Comparison of ENCODE assay signal across 9 cellular contexts in the genomic region with DNA sequence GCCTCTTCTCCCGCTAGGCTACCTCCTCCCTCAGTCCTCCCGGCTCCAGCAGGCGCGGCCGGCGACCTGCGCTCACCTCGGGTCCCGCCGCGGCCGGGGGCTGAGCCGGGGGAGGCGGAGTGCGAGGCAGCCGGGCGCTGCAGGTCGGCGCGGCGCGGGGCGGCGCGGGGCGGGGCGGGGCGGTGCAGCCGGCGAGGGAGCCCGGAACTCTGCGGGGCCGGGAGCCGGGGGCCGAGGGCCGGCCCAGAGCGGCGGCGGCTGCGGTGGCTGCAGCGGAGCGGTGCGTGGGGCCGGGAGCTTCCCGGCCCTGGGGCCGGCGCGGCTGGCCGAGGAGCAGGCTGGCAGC. TPM values are rescaled to one million over a fixed set of nuclear protein-coding genes. Genes with fewer than 3 reads are reported as not detected.
A peak's percentile ranks its signal among the peaks of the same experiment; 100 is the strongest.
DNase-seq lines count a peak whose midpoint lies in the region; ATAC-seq, FAIRE-seq and TF ChIP-seq lines count a peak whose summit lies in the region.
"Had no signal": no experiment of that assay in that cellular context is flagged by ENCODE, and none has a peak within 500 bp of the region (broad histone marks: within the 10 kb centered on the region; RNA-seq: fewer than 3 reads in every experiment).

No MANE protein-coding gene starts in this region.

- H4K20me1 ChIP-seq in keratinocyte (ENCODE audit: control insufficient read depth, extremely low read depth, insufficient read depth, low read length) = no peaks in the 10 kb centered on the region

- H3K36me3 ChIP-seq in keratinocyte (ENCODE audit: control insufficient read depth in 2 of 2, extremely low read depth in 1 of 2, insufficient read depth in 2 of 2, low read length in 2 of 2) = peaks cover 0 to 4% of the 10 kb centered on the region in 2 experiments

- no peaks in the 10 kb centered on the region for H3K9me1 ChIP-seq in keratinocyte (ENCODE audit: control insufficient read depth, extremely low read depth, insufficient read depth, low read length)

- TF ChIP-seq CTCF in RWPE1 (conservative IDR thresholded peaks at IDR 0.05; ENCODE audit: low read depth) = no peak
- TF ChIP-seq CTCF in astrocyte of the spinal cord (IDR thresholded peaks at IDR 0.05; ENCODE audit: low read depth, low read length) = no peak
- no peak for TF ChIP-seq CTCF in keratinocyte (optimal IDR thresholded peaks at IDR 0.05 in 1 of 3, IDR thresholded peaks at IDR 0.05 in 1 of 3, conservative IDR thresholded peaks at IDR 0.05 in 1 of 3; ENCODE audit: extremely low read depth in 1 of 3, insufficient read depth in 2 of 3, low read length in 3 of 3)

- H3K27ac ChIP-seq in RWPE1 (peak overlapping the region; percentile 91), keratinocyte (ENCODE audit: control insufficient read depth, insufficient read depth, low read length) (peak overlapping the region; percentile 88)

- peaks cover 34% of the 10 kb centered on the region for H3K79me2 ChIP-seq in keratinocyte (ENCODE audit: control insufficient read depth, insufficient read depth, low read length)

- no peaks in the 10 kb centered on the region for H3K9me3 ChIP-seq in keratinocyte (ENCODE audit: control insufficient read depth, low read depth, low read length)

- no peaks in the 10 kb centered on the region for H3K27me3 ChIP-seq in keratinocyte (ENCODE audit: control insufficient read depth, extremely low read depth, insufficient read depth, low read length)

- H3K4me2 ChIP-seq in keratinocyte (ENCODE audit: control insufficient read depth, extremely low read depth, insufficient read depth, low read depth, low read length) = no peak overlapping the region

- in situ Hi-C loops in astrocyte of the spinal cord (cut with HindIII; ENCODE audit: low sequenced_read_pairs) = loop anchor here (5.0 kb wide), 1 partner anchor 88 kb away; no protein-coding TSS in a partner anchor

- peaks cover 36% of the 10 kb centered on the region for H3K4me1 ChIP-seq in keratinocyte (ENCODE audit: control insufficient read depth, extremely low read depth, insufficient read depth, low read length)

- dilution Hi-C loops in keratinocyte (cut with MboI; ENCODE audit: extremely low pct_ligation_motif_present, low sequenced_read_pairs) = no loop called here

- peak; percentile 82 for DNase-seq in NCI-H2227 (lab: John Stamatoyannopoulos, UW; ENCODE audit: unreplicated experiment)
- no peak for DNase-seq in NCI-H2227 treated with DMSO at 0.1 percent for 48 hours (lab: John Stamatoyannopoulos, UW)
- peak; percentile 28 for DNase-seq in RWPE1 (ENCODE audit: low spot score)
- peak; percentile 22 for DNase-seq in astrocyte of the spinal cord (ENCODE audit: low read depth, low spot score)
- DNase-seq in keratinocyte (ENCODE audit: low read depth, low spot score) = no peak
- peak; percentile 52 for DNase-seq in stimulated activated CD4-positive, alpha-beta T cell treated with anti-CD3 and anti-CD28 coated beads, Interleukin-4, amount 100 ng/mL, for 24 hours
- no peak for DNase-seq in SHP77 (lab: John Stamatoyannopoulos, UW)

- CTCF ChIA-PET in RWPE1 (lab: Yijun Ruan, JAX) = interaction anchor here (0.6 to 1.2 kb wide), 4 partner anchors 12 to 1263 kb away, joined by 3 read pairs; no protein-coding TSS in a partner anchor

- H3K9ac ChIP-seq in keratinocyte (ENCODE audit: control insufficient read depth, extremely low read depth, insufficient read depth, low read length) = peak overlapping the region; percentile 81

- H3K4me3 ChIP-seq in astrocyte of the spinal cord (ENCODE audit: low read depth, low read length) = peak overlapping the region; percentile 79
- peak overlapping the region; percentile 79 to 84 (median 82) for H3K4me3 ChIP-seq in keratinocyte (ENCODE audit: control insufficient read depth in 2 of 3, extremely low read depth in 1 of 3, insufficient read depth in 2 of 3, low read depth in 1 of 3, low read length in 3 of 3)

- FAIRE-seq in keratinocyte (lab: Jason Lieb, UNC) = no peak
- FAIRE-seq: G401.6 had no signal

- POLR2A ChIA-PET in RWPE1 (lab: Yijun Ruan, JAX; ENCODE audit: low non-redundant PET) = interaction anchor here (1.0 kb wide), 1 partner anchor 37 kb away, joined by 3 read pairs; no protein-coding TSS in a partner anchor

- H2AFZ ChIP-seq in keratinocyte (ENCODE audit: control insufficient read depth, low read length) = peak overlapping the region; percentile 49

- peak; percentile 36 for ATAC-seq in HG02884 (IDR thresholded peaks at IDR 0.05; ENCODE audit: unreplicated experiment)

RNA-seq across cellular contexts. Expression of a gene that starts 0.4 kb away (rescaled TPM):
- 25.5 to 37.7 TPM (median 30.8 TPM) in 3 replicates for polyA plus RNA-seq in keratinocyte
- polyA plus RNA-seq in keratinocyte (2011; ENCODE audit: low read depth) = 10.2 TPM
- polyA plus RNA-seq in keratinocyte (2011; cell fraction: cytosol; rRNA removed) = 17.4 and 27.5 TPM in 2 replicates
- 68.9 and 70.9 TPM in 2 replicates for polyA plus RNA-seq in keratinocyte (2011; cell fraction: nucleus; rRNA removed)
- polyA plus RNA-seq in keratinocyte (2012; ENCODE audit: low replicate concordance) = 18.8 and 24.7 TPM in 2 replicates
- 33.4 to 59.2 TPM (median 36.1 TPM) in 3 replicates for polyA minus RNA-seq in keratinocyte
- polyA minus RNA-seq in keratinocyte (2011; cell fraction: cytosol; rRNA and poly(A)+ RNA removed) = 13.8 TPM
- 36.6 and 71.1 TPM in 2 replicates for polyA minus RNA-seq in keratinocyte (2011; cell fraction: nucleus; rRNA and poly(A)+ RNA removed)

Comparison
In these comparisons a context has a peak if more than half of its experiments do, and no peak if none do; other contexts are left out.
1. DNase-seq: peak in NCI-H2227 (single experiment), RWPE1 (single experiment), astrocyte of the spinal cord (single experiment) and stimulated activated CD4-positive, alpha-beta T cell treated with anti-CD3 and anti-CD28 coated beads, Interleukin-4, amount 100 ng/mL, for 24 hours (single experiment); none in NCI-H2227 treated with DMSO at 0.1 percent for 48 hours (single experiment), keratinocyte (single experiment) and SHP77 (0 of 2).